In genomic region chr13:77952276-77952675, GRCh38 we compare ENCODE assay signal across 26 cellular contexts.
"Had no signal": no experiment of that assay in that cellular context is flagged by ENCODE, and none has a peak within 500 bp of the region (broad histone marks: within the 10 kb centered on the region; RNA-seq: fewer than 3 reads in every experiment).

No MANE protein-coding gene starts in this region.

- H3K9me3 ChIP-seq: colonic mucosa, lower lobe of right lung, ovary, sigmoid colon, thoracic aorta, upper lobe of right lung, uterus had no signal

- H3K4me2 ChIP-seq: neural progenitor cell had no signal

- H3K36me3 ChIP-seq: colonic mucosa, heart right ventricle, lower lobe of right lung, neural progenitor cell, ovary, sigmoid colon, spleen, thoracic aorta, tibial nerve, upper lobe of right lung, uterus had no signal

- H3K27ac ChIP-seq: colonic mucosa, heart right ventricle, lower lobe of right lung, neural progenitor cell, ovary, psoas muscle, sigmoid colon, skin epidermis, spleen, thoracic aorta, tibial nerve, upper lobe of right lung, uterus had no signal

- DNase-seq: central memory CD4-positive, alpha-beta T cell; colonic mucosa; effector memory CD8-positive, alpha-beta T cell; glutamatergic neuron; heart right ventricle; hippocampal formation; left ventricle myocardium superior; lower lobe of right lung; mucosa of descending colon; naive B cell; occipital lobe; ovary; posterior cingulate gyrus; psoas muscle; right cardiac atrium; sigmoid colon; spleen; stimulated activated CD4-positive, alpha-beta T cell treated with anti-CD3 and anti-CD28 coated beads, Interleukin-4, amount 100 ng/mL, for 4 hours; upper lobe of right lung; uterus had no signal

- H3K9ac ChIP-seq: neural progenitor cell had no signal

- FAIRE-seq: keratinocyte had no signal

- H3K4me3 ChIP-seq: colonic mucosa, heart right ventricle, lower lobe of right lung, mucosa of descending colon, neural progenitor cell, ovary, psoas muscle, sigmoid colon, skin epidermis, spleen, thoracic aorta, tibial nerve, upper lobe of right lung, uterus had no signal

- ATAC-seq: effector memory CD8-positive, alpha-beta T cell; heart right ventricle; left ventricle myocardium superior; lower lobe of right lung; mucosa of descending colon; psoas muscle; right cardiac atrium; stimulated activated memory B cell treated with anti-CD40 and anti-IgM and Interleukin-4, amounts not matched to agents 10 μg/mL and 1 μg/mL and 100 μg/mL, for 72 hours; upper lobe of right lung had no signal

- H3K27me3 ChIP-seq: colonic mucosa, heart right ventricle, neural progenitor cell, ovary, sigmoid colon, spleen, tibial nerve, upper lobe of right lung, uterus had no signal

- H3K4me1 ChIP-seq: colonic mucosa, heart right ventricle, lower lobe of right lung, neural progenitor cell, psoas muscle, sigmoid colon, spleen, tibial nerve, upper lobe of right lung, uterus had no signal
